Comparison of ENCODE assay signal across 20 cellular contexts in the genomic region with DNA sequence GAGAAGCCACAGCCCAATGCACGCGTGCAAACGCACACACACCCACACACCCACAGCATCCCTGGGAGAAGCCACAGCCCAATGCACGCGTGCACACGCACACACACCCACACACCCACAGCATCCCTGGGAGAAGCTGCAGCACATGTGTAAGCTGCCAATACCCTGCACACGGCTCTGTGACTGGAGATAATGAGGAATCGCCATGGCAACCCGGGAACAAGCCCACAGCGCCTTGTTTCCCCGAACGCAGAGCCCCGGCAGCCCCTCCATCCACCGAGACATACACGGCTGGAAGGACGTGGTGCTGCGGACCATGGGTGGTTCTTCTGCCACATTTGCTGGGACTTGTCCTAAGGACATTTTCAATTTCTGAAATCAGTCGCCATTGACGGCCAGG.
A peak's percentile ranks its signal among the peaks of the same experiment; 100 is the strongest.
DNase-seq lines count a peak whose midpoint lies in the region; ATAC-seq lines count a peak whose summit lies in the region.
"Had no signal": no experiment of that assay in that cellular context is flagged by ENCODE, and none has a peak within 500 bp of the region (broad histone marks: within the 10 kb centered on the region; RNA-seq: fewer than 3 reads in every experiment).

No MANE protein-coding gene starts in this region.

- in situ Hi-C loops in G401 (cut with HindIII; ENCODE audit: low sequenced_read_pairs), result no loop called here

- DNase-seq in Ammon's horn (ENCODE audit: low spot score) (peak; percentile 71), G401 (ENCODE audit: low spot score) (peak; percentile 40), posterior vena cava (ENCODE audit: low spot score) (peak; percentile 48), A172 (ENCODE audit: low spot score) (no peak)
- DNase-seq in activated CD8-positive, alpha-beta memory T cell treated with anti-CD3 and anti-CD28 coated beads for 24 hours, result no peak
- DNase-seq: ACHN; AML-193; Calu3; CD4-positive, alpha-beta memory T cell; DMS53; H7; IMR-90; Karpas-422; MG63; NCI-H1092 treated with DMSO at 0.1 percent for 48 hours; NCI-H1694 treated with DMSO at 0.1 percent for 48 hours; PC-9 had no signal

- H3K27ac ChIP-seq in cingulate gyrus (ENCODE audit: low read depth, low read length), result peak overlapping the region; percentile 69
- H3K27ac ChIP-seq: PC-9, SJSA1 had no signal

- intact Hi-C loops in posterior vena cava (cut with DNase I), result no loop called here

- no peak for ATAC-seq in HG03159 (IDR thresholded peaks at IDR 0.05; ENCODE audit: unreplicated experiment)

Comparison
In these comparisons a context has a peak if more than half of its experiments do, and no peak if none do; other contexts are left out.
1. DNase-seq: peak in Ammon's horn (single experiment), G401 (single experiment) and posterior vena cava (single experiment); none in A172 (single experiment) and activated CD8-positive, alpha-beta memory T cell treated with anti-CD3 and anti-CD28 coated beads for 24 hours (single experiment).